8 cellular contexts compared by ENCODE assay signal in the genomic region with DNA sequence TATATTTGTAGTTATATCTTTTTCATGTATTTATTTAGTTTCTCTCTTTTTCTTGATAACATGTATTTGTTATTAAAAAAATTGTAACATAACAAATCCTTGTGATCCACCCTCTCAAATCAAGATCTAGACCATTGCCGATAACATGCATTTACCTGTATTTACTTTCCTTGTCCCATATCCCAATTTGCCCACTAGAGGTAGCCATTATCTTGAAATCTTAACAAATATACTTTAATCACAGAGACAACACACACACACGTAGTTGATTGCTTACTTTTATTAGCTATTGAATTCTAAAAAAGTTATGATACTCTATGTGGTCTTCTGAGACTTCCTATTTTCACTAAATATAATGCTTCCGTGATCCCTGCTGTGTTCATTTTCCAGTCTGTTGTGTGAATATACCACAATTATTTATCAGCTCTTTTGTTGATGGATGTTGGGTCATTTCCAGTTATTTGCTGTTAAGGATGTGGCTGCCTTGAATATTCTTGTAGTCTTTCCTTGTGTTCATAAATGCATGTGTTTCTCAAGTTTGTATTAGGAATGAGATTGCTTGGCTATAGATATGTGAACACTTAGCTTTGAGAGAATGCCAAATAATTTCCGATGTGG. TPM values are rescaled to one million over a fixed set of nuclear protein-coding genes. Genes with fewer than 3 reads are reported as not detected.
DNase-seq lines count a peak whose midpoint lies in the region; ATAC-seq, FAIRE-seq and TF ChIP-seq lines count a peak whose summit lies in the region.

No MANE protein-coding gene starts in this region.

- TF ChIP-seq POLR2A in H1 (IDR thresholded peaks at IDR 0.05; ENCODE audit: control extremely low read depth in 1 of 2, low read depth in 2 of 2, low read length in 2 of 2), result no peak

- no peak overlapping the region for H3K14ac ChIP-seq in H1 (ENCODE audit: insufficient read length)

- no peak for TF ChIP-seq EP300 in H1 (IDR thresholded peaks at IDR 0.05; ENCODE audit: borderline replicate concordance in 1 of 2, low read depth in 2 of 2, low read length in 2 of 2)

- no peaks in the 10 kb centered on the region for H3K79me2 ChIP-seq in H1 (ENCODE audit: control insufficient read depth in 1 of 2, insufficient read depth in 2 of 2, low read length in 2 of 2)

- H4K8ac ChIP-seq in H1 (ENCODE audit: extremely low read depth, insufficient read depth, low read length), result no peak overlapping the region

- no peak overlapping the region for H3K4ac ChIP-seq in H1 (replicated peaks; ENCODE audit: insufficient read length, low read depth, low read length)

- intact Hi-C loops in pancreas (cut with DNase I), result no loop called here
- intact Hi-C loops in activated CD4-positive, alpha-beta memory T cell treated with anti-CD3 and anti-CD28 coated beads for 36 hours (cut with micrococcal nuclease), result loop anchor here (1.0 kb wide), 1 partner anchor 236 kb away; no protein-coding TSS in a partner anchor

- 0 out of 2 replicates have a peak overlapping the region, but pooled peaks have one; percentile 55 for H2AFZ ChIP-seq in H1 (ENCODE audit: low read length)

- 75% methylated on average over 4 of the region's 4 CpGs; no CpG with 5 or more reads in 1 of the 2 experiments for WGBS in H1 (ENCODE audit: extremely low coverage in 1 of 2, insufficient coverage in 1 of 2, insufficient read length in 1 of 2, insufficient replicate concordance in 2 of 2, low coverage in 1 of 2, low lambda C conversion rate in 2 of 2, missing lambda C conversion rate in 1 of 2), 2 experiments
- WGBS in pancreas, 2 donors, result 13 to 20% methylated on average over 4 of the region's 4 CpGs

- H2BK5ac ChIP-seq in H1 (ENCODE audit: low read depth, low read length), result no peak overlapping the region

- H3K4me3 ChIP-seq in H1 (ENCODE audit: extremely low read depth in 1 of 4, insufficient read depth in 2 of 4, low read depth in 3 of 4, low read length in 4 of 4) (no peak overlapping the region), pancreas (no peak overlapping the region)

- H3K9me3 Mint-ChIP-seq in activated CD4-positive, alpha-beta memory T cell treated with anti-CD3 and anti-CD28 coated beads for 36 hours, result no peaks in the 10 kb centered on the region

- no peak overlapping the region for H3K56ac ChIP-seq in H1 (replicated peaks; ENCODE audit: insufficient read length, low read depth, low read length)

- H3K27me3 Mint-ChIP-seq in activated CD4-positive, alpha-beta memory T cell treated with anti-CD3 and anti-CD28 coated beads for 36 hours, result no peaks in the 10 kb centered on the region

- no peaks in the 10 kb centered on the region for H3K4me1 Mint-ChIP-seq in activated CD4-positive, alpha-beta memory T cell treated with anti-CD3 and anti-CD28 coated beads for 36 hours (ENCODE audit: low read depth)

- TF ChIP-seq CTCF in H1 (IDR thresholded peaks at IDR 0.05; ENCODE audit: control extremely low read depth in 1 of 3, insufficient read depth in 1 of 3, low read depth in 1 of 3, low read length in 3 of 3), result peak in 2 of 3 experiments; percentile 12 to 44; a peak in 2 of 4 replicates
- peak in 2 of 4 donors; percentile 25 to 33 for TF ChIP-seq CTCF in pancreas (IDR thresholded peaks at IDR 0.05)

- no peak overlapping the region for H3K27ac Mint-ChIP-seq in activated CD4-positive, alpha-beta memory T cell treated with anti-CD3 and anti-CD28 coated beads for 36 hours

- H2BK12ac ChIP-seq in H1 (ENCODE audit: low read depth, low read length), result no peak overlapping the region

- H4K5ac ChIP-seq in H1 (ENCODE audit: insufficient read length, low read depth, low read length), result no peak overlapping the region

- no peaks in the 10 kb centered on the region for H4K20me1 ChIP-seq in H1 (replicated peaks in 1 of 2; ENCODE audit: control insufficient read depth in 1 of 2, insufficient read depth in 2 of 2, low read length in 2 of 2)

- CTCF ChIA-PET in H1 (lab: Charles Lee; ENCODE audit: partially characterized antibody), result interaction anchor here (0.5 to 2.2 kb wide), 15 partner anchors 9 to 330 kb away, joined by 3 to 7 read pairs (median 3); no protein-coding TSS in a partner anchor
- CTCF ChIA-PET in activated CD4-positive, alpha-beta memory T cell treated with anti-CD3 and anti-CD28 coated beads for 36 hours (lab: Charles Lee), result interaction anchor here (0.8 to 2.2 kb wide), 7 partner anchors 15 to 235 kb away, joined by 3 to 10 read pairs (median 3); no protein-coding TSS in a partner anchor

- H3K36me3 Mint-ChIP-seq in activated CD4-positive, alpha-beta memory T cell treated with anti-CD3 and anti-CD28 coated beads for 36 hours, result no peaks in the 10 kb centered on the region

- FAIRE-seq in H1 (lab: Jason Lieb, UNC) (peak; percentile 42), pancreas (lab: Jason Lieb, UNC) (peak; percentile 56)

- H4K91ac ChIP-seq in H1 (replicated peaks; ENCODE audit: insufficient read length, low read length), result no peak overlapping the region

- no peak overlapping the region for H3K18ac ChIP-seq in H1 (ENCODE audit: extremely low read depth, low read length)

- no peaks in the 10 kb centered on the region for H3K23me2 ChIP-seq in H1 (ENCODE audit: low read depth, low read length)

- no peak overlapping the region for H2AK5ac ChIP-seq in H1 (ENCODE audit: low read depth, low read length)

- no peaks in the 10 kb centered on the region for H3K79me1 ChIP-seq in H1 (ENCODE audit: low read depth, low read length)

- peak in 3 of 4 donors; percentile 56 to 68 (median 60) for ATAC-seq in pancreas

- H3K4me1 ChIP-seq in H1 (replicated peaks in 1 of 4; ENCODE audit: control insufficient read depth in 3 of 4, insufficient read depth in 4 of 4, low read length in 3 of 4), result no peaks in the 10 kb centered on the region
- peaks cover 0 to 5% (median 0%) of the 10 kb centered on the region in 3 donors for H3K4me1 ChIP-seq in pancreas

- H3K27me3 ChIP-seq in H1 (replicated peaks in 1 of 4; ENCODE audit: control insufficient read depth in 3 of 4, extremely low read depth in 1 of 4, insufficient read depth in 3 of 4, low read length in 3 of 4), result no peaks in the 10 kb centered on the region
- H3K27me3 ChIP-seq in pancreas, result no peaks in the 10 kb centered on the region

- DNase-seq in NCI-H2107 treated with DMSO at 0.1 percent for 48 hours (lab: John Stamatoyannopoulos, UW; ENCODE audit: unreplicated experiment), result peak; percentile 57
- no peak for DNase-seq in NCI-H2107 (lab: John Stamatoyannopoulos, UW)
- peak; percentile 31 for DNase-seq in NCI-H446 treated with DMSO at 0.1 percent for 48 hours (lab: John Stamatoyannopoulos, UW)
- no peak for DNase-seq in H1 (ENCODE audit: low read depth in 1 of 2, low spot score in 2 of 2)
- no peak for DNase-seq in pancreas
- DNase-seq in putamen (ENCODE audit: low spot score), result no peak
- DNase-seq in activated CD4-positive, alpha-beta memory T cell treated with anti-CD3 and anti-CD28 coated beads for 36 hours, result no peak
- DNase-seq in GOT3 (lab: John Stamatoyannopoulos, UW), result no peak

- peak; percentile 39 to 45 for TF ChIP-seq RAD21 in H1 (IDR thresholded peaks at IDR 0.05 in 1 of 2, conservative IDR thresholded peaks at IDR 0.05 in 1 of 2; ENCODE audit: low read depth in 2 of 2, low read length in 2 of 2)

- POLR2A ChIA-PET in H1 (lab: Charles Lee; ENCODE audit: partially characterized antibody), result interaction anchor here (1.2 kb wide), 1 partner anchor 28 kb away, joined by 3 read pairs; no protein-coding TSS in a partner anchor
- POLR2A ChIA-PET in activated CD4-positive, alpha-beta memory T cell treated with anti-CD3 and anti-CD28 coated beads for 36 hours (lab: Charles Lee), result no interaction called here

- no peak overlapping the region for H3K23ac ChIP-seq in H1 (ENCODE audit: insufficient read length)

- H3K4me2 ChIP-seq in H1 (ENCODE audit: insufficient read depth in 1 of 2, low read depth in 2 of 2, low read length in 2 of 2), result no peak overlapping the region

- H3K9ac ChIP-seq in H1 (replicated peaks in 1 of 4; ENCODE audit: extremely low read depth in 1 of 4, low read depth in 3 of 4, low read length in 3 of 4), result no peak overlapping the region

- no peak overlapping the region for H2BK20ac ChIP-seq in H1 (ENCODE audit: low read length)

- H3K36me3 ChIP-seq in H1 (ENCODE audit: control insufficient read depth in 2 of 4, insufficient read depth in 4 of 4, low read length in 3 of 4) (no peaks in the 10 kb centered on the region), pancreas (no peaks in the 10 kb centered on the region)

- H3K9me3 ChIP-seq in H1 (ENCODE audit: insufficient read depth in 2 of 2, low read depth in 1 of 2, low read length in 1 of 2), result no peaks in the 10 kb centered on the region
- no peaks in the 10 kb centered on the region for H3K9me3 ChIP-seq in pancreas

- H3K4me3 Mint-ChIP-seq in activated CD4-positive, alpha-beta memory T cell treated with anti-CD3 and anti-CD28 coated beads for 36 hours, result no peak overlapping the region

- no peak overlapping the region for H2BK120ac ChIP-seq in H1 (replicated peaks; ENCODE audit: low read depth, low read length)

- no peak overlapping the region for H2BK15ac ChIP-seq in H1 (ENCODE audit: low read length)

- no peak overlapping the region for H3K27ac ChIP-seq in H1 (ENCODE audit: low read depth, low read length)
- H3K27ac ChIP-seq in pancreas, result no peak overlapping the region

TF ChIP-seq in H1, 55 proteins besides CTCF, POLR2A, EP300 and RAD21 (continues in another document):
- TF ChIP-seq SIX5 (IDR thresholded peaks at IDR 0.05; ENCODE audit: low read depth, low read length), result no peak
- no peak for TF ChIP-seq SP1 (IDR thresholded peaks at IDR 0.05; ENCODE audit: low read depth, low read length)
- no peak for TF ChIP-seq MAFK (IDR thresholded peaks at IDR 0.05; ENCODE audit: low read depth, low read length)
- no peak for TF ChIP-seq KDM5A (IDR thresholded peaks at IDR 0.05; ENCODE audit: low read length)
- TF ChIP-seq JUND (IDR thresholded peaks at IDR 0.05; ENCODE audit: low read length), result no peak
- no peak for TF ChIP-seq FOSL1 (IDR thresholded peaks at IDR 0.05; ENCODE audit: insufficient read depth, low read depth, low read length)
- no peak for TF ChIP-seq RBBP5 (IDR thresholded peaks at IDR 0.05; ENCODE audit: borderline replicate concordance, low read depth, low read length)
- TF ChIP-seq CBX5 (IDR thresholded peaks at IDR 0.05; ENCODE audit: low read depth, low read length), result no peak
- no peak for TF ChIP-seq ASH2L (IDR thresholded peaks at IDR 0.05; ENCODE audit: low read length)

RNA-seq across cellular contexts. Expression of a gene that starts 31.3 kb away (rescaled TPM):
- total RNA-seq in H1 (2021; fragmentation: NEBNext Ultra II Directional; extraction: Animal tissue kit (Norgen Biotek cat#: 25700)), result 159 and 171 TPM in 2 replicates
- polyA plus RNA-seq in H1 (2011; rRNA removed), result 25.0 and 41.2 TPM in 2 replicates
- polyA plus RNA-seq in H1 (2011; cell fraction: cytosol; rRNA removed), result 54.0 TPM
- polyA plus RNA-seq in H1 (2011; cell fraction: nucleus; rRNA removed), result 32.8 TPM
- 63.6 to 124 TPM (median 74.4 TPM) in 4 replicates for polyA plus RNA-seq in H1 (2012, experiment 1 of 2)
- 6.0 TPM for polyA plus RNA-seq in H1 (2012, experiment 2 of 2)
- polyA plus RNA-seq in H1 (2013, experiment 1 of 2), result 95.1 TPM
- 90.5 TPM for polyA plus RNA-seq in H1 (2013, experiment 2 of 2)
- 125 and 198 TPM in 2 replicates for polyA minus RNA-seq in H1 (2011; rRNA and poly(A)+ RNA removed)
- polyA minus RNA-seq in H1 (2011; cell fraction: cytosol; rRNA and poly(A)+ RNA removed), result 86.2 TPM
- polyA minus RNA-seq in H1 (2011; cell fraction: nucleus; rRNA and poly(A)+ RNA removed), result 221 TPM
- total RNA-seq in pancreas, result 10 to 100 TPM; 25.0 to 42.6 (median 29.2) TPM
- 10 to 100 TPM; 10.1 to 24.0 TPM for polyA plus RNA-seq in pancreas
- total RNA-seq in activated CD4-positive, alpha-beta memory T cell treated with anti-CD3 and anti-CD28 coated beads for 36 hours, result 10 to 100 TPM; 47.7 to 55.8 TPM

Comparison
In these comparisons a context has a peak if more than half of its experiments do, and no peak if none do; other contexts are left out.
1. DNase-seq: peak in NCI-H2107 treated with DMSO at 0.1 percent for 48 hours (single experiment) and NCI-H446 treated with DMSO at 0.1 percent for 48 hours (single experiment); none in NCI-H2107 (single experiment), H1 (0 of 2), pancreas (0 of 6), putamen (single experiment), activated CD4-positive, alpha-beta memory T cell treated with anti-CD3 and anti-CD28 coated beads for 36 hours (single experiment) and GOT3 (single experiment).